ENCODE assay signal across 1 cellular context in the genomic region with DNA sequence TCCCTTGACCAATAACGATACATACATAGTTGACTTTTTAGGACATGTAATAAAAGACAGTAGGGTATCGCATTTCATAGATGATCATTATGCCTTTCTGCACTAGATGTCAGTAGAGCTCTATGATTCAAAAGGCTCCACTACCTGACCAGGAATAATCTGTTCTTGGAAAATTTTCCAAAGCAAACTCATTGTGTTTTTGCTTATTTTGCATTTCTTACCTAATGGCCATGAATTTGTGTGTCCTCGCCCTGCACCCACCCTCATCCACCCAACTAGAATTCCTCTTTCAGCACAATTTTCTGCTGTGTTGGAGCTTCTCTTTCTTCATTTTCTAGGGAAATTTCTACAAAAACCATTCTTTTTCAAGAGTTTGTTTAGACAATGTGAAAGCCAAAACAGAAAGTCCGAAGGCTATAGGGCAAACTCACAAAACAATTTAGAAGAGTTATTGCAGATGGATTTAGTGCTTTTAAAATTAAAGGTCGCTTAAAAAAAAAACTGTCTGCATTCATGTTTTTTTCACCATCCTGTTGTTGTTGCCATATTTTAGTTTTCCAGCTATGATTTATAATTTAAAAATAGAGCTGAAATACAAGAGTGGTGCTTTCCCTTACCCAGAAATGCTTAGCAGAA.
TF ChIP-seq lines count a peak whose summit lies in the region.

No MANE protein-coding gene starts in this region.

TF ChIP-seq in K562, 482 proteins besides CTCF, POLR2A, EP300 and RAD21 (continued from another document):
- TF ChIP-seq, protein P1, sequence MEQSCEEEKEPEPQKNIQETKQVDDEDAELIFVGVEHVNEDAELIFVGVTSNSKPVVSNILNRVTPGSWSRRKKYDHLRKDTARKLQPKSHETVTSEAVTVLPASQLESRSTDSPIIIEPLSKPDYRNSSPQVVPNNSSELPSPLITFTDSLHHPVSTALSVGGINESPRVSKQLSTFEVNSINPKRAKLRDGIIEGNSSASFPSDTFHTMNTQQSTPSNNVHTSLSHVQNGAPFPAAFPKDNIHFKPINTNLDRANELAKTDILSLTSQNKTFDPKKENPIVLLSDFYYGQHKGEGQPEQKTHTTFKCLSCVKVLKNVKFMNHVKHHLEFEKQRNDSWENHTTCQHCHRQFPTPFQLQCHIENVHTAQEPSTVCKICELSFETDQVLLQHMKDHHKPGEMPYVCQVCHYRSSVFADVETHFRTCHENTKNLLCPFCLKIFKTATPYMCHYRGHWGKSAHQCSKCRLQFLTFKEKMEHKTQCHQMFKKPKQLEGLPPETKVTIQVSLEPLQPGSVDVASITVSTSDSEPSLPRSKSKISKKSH (CRISPR knock-in tag; IDR thresholded peaks at IDR 0.05): no peak
- peak; percentile 76 for TF ChIP-seq ZNF316 (IDR thresholded peaks at IDR 0.05)
- no peak for TF ChIP-seq KLF16 (IDR thresholded peaks at IDR 0.05)
